In the genomic region with DNA sequence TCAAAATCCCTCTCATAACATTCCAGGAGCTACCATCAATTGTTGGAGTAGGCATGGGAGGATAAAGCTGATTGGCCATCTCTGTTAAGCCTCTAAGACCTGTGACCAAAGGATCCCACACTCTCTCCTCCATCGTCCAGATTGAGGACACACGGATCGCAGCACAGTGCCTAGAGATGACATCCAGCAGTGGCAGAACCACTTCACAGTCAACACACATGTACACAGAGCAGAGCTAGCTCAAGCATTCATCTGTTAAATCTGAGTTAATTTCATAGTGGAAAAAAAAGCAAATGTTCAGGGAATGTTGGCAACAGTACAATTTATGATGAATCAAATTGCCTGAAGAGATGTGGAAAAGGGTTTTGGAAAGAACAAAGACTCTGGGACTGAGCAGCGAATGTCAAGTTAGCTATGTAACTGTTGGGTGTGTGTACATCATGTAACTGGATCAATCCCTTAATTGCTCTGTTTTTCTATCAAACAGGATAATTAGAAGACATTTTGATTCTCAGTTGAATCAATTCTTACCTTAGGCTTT, we compare ENCODE assay signal across 24 cellular contexts.
DNase-seq lines count a peak whose midpoint lies in the region; ATAC-seq and TF ChIP-seq lines count a peak whose summit lies in the region.
"Had no signal": no experiment of that assay in that cellular context is flagged by ENCODE, and none has a peak within 500 bp of the region (broad histone marks: within the 10 kb centered on the region; RNA-seq: fewer than 3 reads in every experiment).

No MANE protein-coding gene starts in this region.

- BruUV-seq in PC-3 (replicated peaks; lab: Mats Ljungman, UMichigan): no TSS peak

- no peak overlapping the region for H3K4me2 ChIP-seq in PC-3 (ENCODE audit: low read length)

- H4K20me1 ChIP-seq in PC-3 (ENCODE audit: low read length): no peaks in the 10 kb centered on the region

- no peaks in the 10 kb centered on the region for H3F3A ChIP-seq in PC-3 (ENCODE audit: low read length, unreplicated experiment)

- no peak overlapping the region for H3K27ac ChIP-seq in PC-3 (ENCODE audit: low read length)
- H3K27ac ChIP-seq: 22Rv1, cardiac muscle cell, epithelial cell of prostate had no signal

- no peaks in the 10 kb centered on the region for H3K79me2 ChIP-seq in PC-3 (ENCODE audit: low read length)

- POLR2A ChIA-PET in PC-3 (lab: Charles Lee; ENCODE audit: unreplicated experiment): no interaction called here

- no peaks in the 10 kb centered on the region for H3K9me3 ChIP-seq in PC-3 (ENCODE audit: low read length)

- no peak for ATAC-seq in PC-3
- ATAC-seq: left colon, WTC11 had no signal

- H3K4me3 ChIP-seq in PC-3 (ENCODE audit: low read length): no peak overlapping the region
- H3K4me3 ChIP-seq in skeletal muscle cell (ENCODE audit: low read depth, low read length): no peak overlapping the region
- H3K4me3 ChIP-seq: cardiac muscle cell had no signal

- H3K4me1 ChIP-seq in PC-3 (ENCODE audit: insufficient read depth, low read length): no peaks in the 10 kb centered on the region

- no peak overlapping the region for H2AFZ ChIP-seq in PC-3 (ENCODE audit: low read length)

- no peaks in the 10 kb centered on the region for H3K36me3 ChIP-seq in PC-3 (ENCODE audit: low read depth, low read length)
- H3K36me3 ChIP-seq: cardiac muscle cell had no signal

- peak in 2 of 3 experiments; percentile 18 to 58 for DNase-seq in NCI-H1417 (lab: John Stamatoyannopoulos, UW)
- no peak for DNase-seq in NCI-H1417 treated with DMSO at 0.1 percent for 48 hours (lab: John Stamatoyannopoulos, UW)
- DNase-seq in PC-3: peak; percentile 31
- DNase-seq in fibroblast of peridontal ligament (ENCODE audit: extremely low read depth): peak; percentile 14
- peak; percentile 4 for DNase-seq in skeletal muscle cell (ENCODE audit: low read depth)
- DNase-seq in NCI-H748 treated with DMSO at 0.1 percent for 48 hours (lab: John Stamatoyannopoulos, UW): no peak
- no peak for DNase-seq in activated CD4-positive, alpha-beta T cell treated with anti-CD3 and anti-CD28 coated beads, Interleukin-2, amount 50 U/mL, for 1 hour
- no peak for DNase-seq in cortex of kidney (lab: John Stamatoyannopoulos, UW)
- DNase-seq: activated CD4-positive, alpha-beta memory T cell treated with anti-CD3 and anti-CD28 coated beads, Interleukin-2, amount 10 ng/mL, durations not matched to agents 7 days and 5 days; activated T-cell treated with anti-CD3 and anti-CD28 coated beads for 4 hours; AML-193; CD8-positive, alpha-beta memory T cell; dermis blood vessel endothelial cell; Karpas-422; left colon; mesenchymal stem cell; NCI-H1105; NCI-H2107; NCI-H69; T-helper 9 cell had no signal

- peaks cover 58% of the 10 kb centered on the region for H3K27me3 ChIP-seq in PC-3 (ENCODE audit: low read length)
- H3K27me3 ChIP-seq: cardiac muscle cell had no signal

- CTCF ChIA-PET in PC-3 (lab: Charles Lee): no interaction called here

- no peak for TF ChIP-seq CTCF in PC-3 (conservative IDR thresholded peaks at IDR 0.05; ENCODE audit: low read depth, low read length)

- H3K9me2 ChIP-seq in PC-3 (replicated peaks; ENCODE audit: low read length): no peaks in the 10 kb centered on the region

- H3K9ac ChIP-seq in PC-3 (ENCODE audit: low read length): no peak overlapping the region

- intact Hi-C loops in PC-3 (cut with micrococcal nuclease): no loop called here

Comparison
In these comparisons a context has a peak if more than half of its experiments do, and no peak if none do; other contexts are left out.
1. DNase-seq: peak in NCI-H1417 (2 of 3), PC-3 (single experiment), fibroblast of peridontal ligament (single experiment) and skeletal muscle cell (single experiment); none in NCI-H1417 treated with DMSO at 0.1 percent for 48 hours (single experiment), NCI-H748 treated with DMSO at 0.1 percent for 48 hours (single experiment), activated CD4-positive, alpha-beta T cell treated with anti-CD3 and anti-CD28 coated beads, Interleukin-2, amount 50 U/mL, for 1 hour (single experiment) and cortex of kidney (single experiment).